In the genomic region with DNA sequence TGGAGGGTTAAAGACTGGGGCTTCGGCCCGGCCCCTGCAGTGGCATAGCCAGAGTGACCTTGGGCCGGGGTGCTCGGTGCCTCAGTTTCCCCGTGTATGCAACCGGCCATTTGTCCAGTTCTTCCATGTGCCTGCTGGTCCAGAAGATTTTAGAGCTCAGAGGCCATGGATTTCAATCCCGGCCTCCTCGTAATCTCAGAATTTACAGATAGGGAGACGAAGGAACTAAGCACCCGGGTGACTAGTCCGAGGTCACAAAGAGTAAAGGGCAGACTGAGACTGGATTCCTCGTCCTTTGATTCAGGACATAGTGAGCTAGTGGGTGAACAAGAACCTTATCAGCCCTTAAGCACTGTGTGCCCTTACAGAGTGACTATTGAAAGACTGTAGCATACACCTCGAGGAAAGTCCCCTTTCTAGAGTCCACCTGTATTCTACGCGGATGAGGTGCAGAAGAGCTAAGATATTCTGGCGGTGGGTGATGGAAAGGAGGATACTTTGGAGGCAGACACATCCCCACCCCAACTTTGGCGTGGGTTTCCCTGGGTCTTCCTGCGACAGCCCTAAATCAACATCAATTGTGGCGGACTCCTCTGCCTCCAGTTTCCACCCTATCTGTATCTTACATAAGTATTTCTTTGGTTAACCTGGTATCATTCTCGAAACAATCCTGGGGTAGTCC, we compare ENCODE assay signal across 8 cellular contexts. TPM values are rescaled to one million over a fixed set of nuclear protein-coding genes. Genes with fewer than 3 reads are reported as not detected.
DNase-seq lines count a peak whose midpoint lies in the region; ATAC-seq, FAIRE-seq and TF ChIP-seq lines count a peak whose summit lies in the region.

No MANE protein-coding gene starts in this region.

- POLR2A ChIA-PET in HepG2 (lab: Yijun Ruan, JAX): interaction anchor here (0.8 to 2.8 kb wide), 21 partner anchors 8 to 429 kb away, joined by 3 to 40 read pairs (median 4); partner anchors contain the start of genes ALAD, C9orf43, CDC26 and POLE3

- no peak overlapping the region for H2AFZ ChIP-seq in HepG2 (ENCODE audit: low read length)

- DNase-seq in COLO829 (ENCODE audit: low spot score) (peak; percentile 20), NCI-H146 (lab: John Stamatoyannopoulos, UW) (peak; percentile 14), brain microvascular endothelial cell (peak; percentile 4), HepG2 (ENCODE audit: low spot score) (peak; percentile 15), thyroid gland (no peak)

- H3K4me3 ChIP-seq in brain microvascular endothelial cell (ENCODE audit: low read depth, low read length) (peak overlapping the region; percentile 95), HepG2 (replicated peaks in 1 of 3; ENCODE audit: insufficient read depth in 1 of 3, low read depth in 2 of 3, low read length in 3 of 3) (peak overlapping the region; percentile 66 to 91 (median 85)), thyroid gland (replicated peaks in 1 of 3) (peak overlapping the region; percentile 50 to 77 (median 52))

- no peaks in the 10 kb centered on the region for H3K36me3 ChIP-seq in brain microvascular endothelial cell (replicated peaks)
- H3K36me3 ChIP-seq in HepG2 (replicated peaks in 1 of 2; ENCODE audit: control insufficient read depth in 1 of 2, insufficient read depth in 2 of 2, low read length in 2 of 2): no peaks in the 10 kb centered on the region; a peak in 1 of 5 replicates
- H3K36me3 ChIP-seq in thyroid gland: no peaks in the 10 kb centered on the region

- H4K20me1 ChIP-seq in HepG2 (ENCODE audit: insufficient read depth, low read length): no peaks in the 10 kb centered on the region; the same call in 1 of the 2 replicates

- intact Hi-C loops in HepG2 (cut with micrococcal nuclease; ENCODE audit: unreplicated experiment): loop anchor here (2.0 to 5.0 kb wide), 4 partner anchors 40 to 85 kb away; partner anchors contain the start of genes CDC26, PRPF4 and SLC31A2
- intact Hi-C loops in thyroid gland (cut with DNase I): loop anchor here (10.0 kb wide), 1 partner anchor 53 kb away; the partner anchor contains the start of genes CDC26 and PRPF4

- peak overlapping the region; percentile 97 for H3K9ac ChIP-seq in HepG2 (ENCODE audit: insufficient read depth, low read depth, low read length)

- H3K9me3 ChIP-seq in HepG2 (ENCODE audit: low read length) (no peaks in the 10 kb centered on the region), thyroid gland (no peaks in the 10 kb centered on the region)

- TSS peak; percentile 82 for BruUV-seq in HepG2 (replicated peaks; lab: Mats Ljungman, UMichigan)

- FAIRE-seq in HepG2 (lab: Jason Lieb, UNC): no peak

- no peak for TF ChIP-seq EP300 in HepG2 (IDR thresholded peaks at IDR 0.05; ENCODE audit: low read depth in 2 of 2, low read length in 2 of 2)
- TF ChIP-seq EP300 in HepG2 (CRISPR knock-in tag; IDR thresholded peaks at IDR 0.05; ENCODE audit: borderline replicate concordance): no peak

- WGBS in HepG2 (ENCODE audit: low lambda C conversion rate): 2% methylated on average over 16 of the region's 20 CpGs
- WGBS in thyroid gland, 2 donors: 8 to 10% methylated on average over 20 of the region's 20 CpGs

- no peak for TF ChIP-seq RAD21 in HepG2 (CRISPR knock-in tag; IDR thresholded peaks at IDR 0.05)

- no peak for TF ChIP-seq POLR2A in HepG2 (IDR thresholded peaks at IDR 0.05; ENCODE audit: insufficient read depth in 1 of 2, low read depth in 2 of 2, low read length in 2 of 2)
- no peak for TF ChIP-seq POLR2A in thyroid gland (IDR thresholded peaks at IDR 0.05)

- CTCF ChIA-PET in HepG2 (lab: Yijun Ruan, JAX; ENCODE audit: low intra/inter-chr PET ratio, low total read pairs): no interaction called here

- ATAC-seq in HepG2: peak; percentile 31
- no peak for ATAC-seq in GM21619 (IDR thresholded peaks at IDR 0.05; ENCODE audit: unreplicated experiment)
- ATAC-seq in HG03025 (IDR thresholded peaks at IDR 0.05; ENCODE audit: low FRiP score, unreplicated experiment): no peak
- ATAC-seq in GM19351 (IDR thresholded peaks at IDR 0.05; ENCODE audit: unreplicated experiment): no peak

- peak overlapping the region; percentile 80 for H3K4me2 ChIP-seq in HepG2 (ENCODE audit: low read depth, low read length)

- in situ Hi-C loops in brain microvascular endothelial cell (cut with HindIII; ENCODE audit: low pct_ligation_motif_present, low sequenced_read_pairs) (no loop called here), HepG2 (cut with HindIII; ENCODE audit: extremely low pct_ligation_motif_present, low pct_unique_long_range_greater_than_20kb) (no loop called here)

- TF ChIP-seq CTCF in brain microvascular endothelial cell (IDR thresholded peaks at IDR 0.05; ENCODE audit: low read depth, low read length, missing control alignments) (no peak), HepG2 (CRISPR knock-in tag; IDR thresholded peaks at IDR 0.05) (no peak), thyroid gland (IDR thresholded peaks at IDR 0.05) (no peak)

- peak overlapping the region; percentile 72 for H3K27ac ChIP-seq in brain microvascular endothelial cell
- peak overlapping the region; percentile 86 for H3K27ac ChIP-seq in HepG2 (ENCODE audit: extremely low read length, insufficient read depth, low read length)
- peak overlapping the region in 2 of 3 donors; percentile 46 to 50 for H3K27ac ChIP-seq in thyroid gland

- H3K27me3 ChIP-seq in brain microvascular endothelial cell (replicated peaks) (no peaks in the 10 kb centered on the region), HepG2 (ENCODE audit: control insufficient read depth in 1 of 2, insufficient read depth in 2 of 2, low read length in 2 of 2) (peaks cover 0 to 3% of the 10 kb centered on the region in 2 experiments; a peak in 1 of 5 replicates), thyroid gland (no peaks in the 10 kb centered on the region)

- H3K4me1 ChIP-seq in HepG2 (ENCODE audit: insufficient read depth, low read length) (peaks cover 60% of the 10 kb centered on the region), thyroid gland (peaks cover 19 to 26% of the 10 kb centered on the region in 2 donors)

- H3K79me2 ChIP-seq in HepG2 (ENCODE audit: insufficient read depth, low read length): peaks cover 88% of the 10 kb centered on the region

RNA-seq across cellular contexts. Expression of gene SLC31A1, which starts 0.6 kb away (rescaled TPM):
- total RNA-seq in HepG2 (2016; rRNA removed; fragmentation: Illumina TruSeq; extraction: Trizol) (45.9 and 70.0 TPM in 2 replicates), thyroid gland (10 to 100 TPM; 12.0 to 21.6 (median 19.5) TPM)
- 7.1 and 7.4 TPM in 2 replicates for total RNA-seq in HepG2 (2016; cell fraction: cytosol; rRNA removed; fragmentation: Illumina TruSeq; extraction: Trizol; ENCODE audit: low read depth)
- 48.2 and 69.3 TPM in 2 replicates for total RNA-seq in HepG2 (2016; cell fraction: insoluble cytoplasmic fraction; rRNA removed; fragmentation: Illumina TruSeq; extraction: Trizol)
- 23.8 and 25.3 TPM in 2 replicates for total RNA-seq in HepG2 (2016; cell fraction: membrane; rRNA removed; fragmentation: Illumina TruSeq; extraction: Trizol)
- total RNA-seq in HepG2 (2016; cell fraction: nucleus; rRNA removed; fragmentation: Illumina TruSeq; extraction: Trizol): 54.0 and 61.5 TPM in 2 replicates
- 51.3 and 62.9 TPM in 2 replicates for polyA plus RNA-seq in HepG2 (2011; rRNA removed)
- 44.6 and 59.9 TPM in 2 replicates for polyA plus RNA-seq in HepG2 (2011; cell fraction: cytosol; rRNA removed)
- 10.5 and 11.9 TPM in 2 replicates for polyA plus RNA-seq in HepG2 (2011; cell fraction: nucleus; rRNA removed)
- 69.2 and 75.5 TPM in 2 replicates for polyA plus RNA-seq in HepG2 (2012)
- polyA plus RNA-seq in HepG2 (2016; cell fraction: cytosol; fragmentation: Illumina TruSeq; extraction: Trizol; ENCODE audit: low read depth): 5.7 TPM in 2 replicates
- 37.4 and 41.3 TPM in 2 replicates for polyA plus RNA-seq in HepG2 (2016; cell fraction: insoluble cytoplasmic fraction; fragmentation: Illumina TruSeq; extraction: Trizol; ENCODE audit: low read depth)
- 10.6 and 10.8 TPM in 2 replicates for polyA plus RNA-seq in HepG2 (2016; cell fraction: membrane; fragmentation: Illumina TruSeq; extraction: Trizol; ENCODE audit: low read depth)
- polyA plus RNA-seq in HepG2 (2016; cell fraction: nucleus; fragmentation: Illumina TruSeq; extraction: Trizol; ENCODE audit: insufficient read depth, low read depth): 58.2 and 58.6 TPM in 2 replicates
- polyA minus RNA-seq in HepG2 (2011; rRNA and poly(A)+ RNA removed; ENCODE audit: low replicate concordance): 30.4 and 51.6 TPM in 2 replicates
- polyA minus RNA-seq in HepG2 (2011; cell fraction: cytosol; rRNA and poly(A)+ RNA removed): 38.5 and 48.4 TPM in 2 replicates
- 28.3 and 33.1 TPM in 2 replicates for polyA minus RNA-seq in HepG2 (2011; cell fraction: nucleus; rRNA and poly(A)+ RNA removed)

RNA-seq across cellular contexts. Expression of gene FKBP15, which starts 0.9 kb away (rescaled TPM):
- total RNA-seq in HepG2 (2016; rRNA removed; fragmentation: Illumina TruSeq; extraction: Trizol) (11.8 and 12.3 TPM in 2 replicates), thyroid gland (10 to 100 TPM; 25.0 to 30.6 (median 29.1) TPM)
- 1.6 and 2.1 TPM in 2 replicates for total RNA-seq in HepG2 (2016; cell fraction: cytosol; rRNA removed; fragmentation: Illumina TruSeq; extraction: Trizol; ENCODE audit: low read depth)
- 11.1 and 11.2 TPM in 2 replicates for total RNA-seq in HepG2 (2016; cell fraction: insoluble cytoplasmic fraction; rRNA removed; fragmentation: Illumina TruSeq; extraction: Trizol)
- 2.8 and 3.5 TPM in 2 replicates for total RNA-seq in HepG2 (2016; cell fraction: membrane; rRNA removed; fragmentation: Illumina TruSeq; extraction: Trizol)
- 17.2 and 17.6 TPM in 2 replicates for total RNA-seq in HepG2 (2016; cell fraction: nucleus; rRNA removed; fragmentation: Illumina TruSeq; extraction: Trizol)
- 18.6 and 23.4 TPM in 2 replicates for polyA plus RNA-seq in HepG2 (2011; rRNA removed)
- 8.3 and 8.9 TPM in 2 replicates for polyA plus RNA-seq in HepG2 (2011; cell fraction: cytosol; rRNA removed)
- polyA plus RNA-seq in HepG2 (2011; cell fraction: nucleus; rRNA removed): 26.9 and 27.4 TPM in 2 replicates
- polyA plus RNA-seq in HepG2 (2012): 7.2 and 7.5 TPM in 2 replicates
- 0.44 and 0.62 TPM in 2 replicates for polyA plus RNA-seq in HepG2 (2016; cell fraction: cytosol; fragmentation: Illumina TruSeq; extraction: Trizol; ENCODE audit: low read depth)
- polyA plus RNA-seq in HepG2 (2016; cell fraction: insoluble cytoplasmic fraction; fragmentation: Illumina TruSeq; extraction: Trizol; ENCODE audit: low read depth): 10.7 and 10.8 TPM in 2 replicates
- polyA plus RNA-seq in HepG2 (2016; cell fraction: membrane; fragmentation: Illumina TruSeq; extraction: Trizol; ENCODE audit: low read depth): 1.1 and 1.2 TPM in 2 replicates
- 19.2 and 19.7 TPM in 2 replicates for polyA plus RNA-seq in HepG2 (2016; cell fraction: nucleus; fragmentation: Illumina TruSeq; extraction: Trizol; ENCODE audit: insufficient read depth, low read depth)
- polyA minus RNA-seq in HepG2 (2011; rRNA and poly(A)+ RNA removed; ENCODE audit: low replicate concordance): 78.1 and 115 TPM in 2 replicates
- polyA minus RNA-seq in HepG2 (2011; cell fraction: cytosol; rRNA and poly(A)+ RNA removed): 9.3 and 13.0 TPM in 2 replicates
- 46.9 and 55.0 TPM in 2 replicates for polyA minus RNA-seq in HepG2 (2011; cell fraction: nucleus; rRNA and poly(A)+ RNA removed)

RNA-seq across cellular contexts. Expression of gene CDC26, which starts 53.4 kb away (rescaled TPM):
- total RNA-seq in HepG2 (2016; rRNA removed; fragmentation: Illumina TruSeq; extraction: Trizol) (57.9 and 66.0 TPM in 2 replicates), thyroid gland (10 to 100 TPM; 23.0 to 73.5 (median 38.3) TPM)
- 64.4 and 64.9 TPM in 2 replicates for total RNA-seq in HepG2 (2016; cell fraction: cytosol; rRNA removed; fragmentation: Illumina TruSeq; extraction: Trizol; ENCODE audit: low read depth)
- total RNA-seq in HepG2 (2016; cell fraction: insoluble cytoplasmic fraction; rRNA removed; fragmentation: Illumina TruSeq; extraction: Trizol): 53.6 and 69.9 TPM in 2 replicates
- 78.0 and 88.8 TPM in 2 replicates for total RNA-seq in HepG2 (2016; cell fraction: membrane; rRNA removed; fragmentation: Illumina TruSeq; extraction: Trizol)
- 17.0 and 19.2 TPM in 2 replicates for total RNA-seq in HepG2 (2016; cell fraction: nucleus; rRNA removed; fragmentation: Illumina TruSeq; extraction: Trizol)
- polyA plus RNA-seq in HepG2 (2011; rRNA removed): 20.2 and 26.6 TPM in 2 replicates
- polyA plus RNA-seq in HepG2 (2011; cell fraction: cytosol; rRNA removed): 11.5 and 18.2 TPM in 2 replicates
- 4.6 and 8.4 TPM in 2 replicates for polyA plus RNA-seq in HepG2 (2011; cell fraction: nucleus; rRNA removed)
- polyA plus RNA-seq in HepG2 (2012): 26.6 and 34.8 TPM in 2 replicates
- polyA plus RNA-seq in HepG2 (2016; cell fraction: cytosol; fragmentation: Illumina TruSeq; extraction: Trizol; ENCODE audit: low read depth): 68.5 and 88.0 TPM in 2 replicates
- 70.2 and 81.1 TPM in 2 replicates for polyA plus RNA-seq in HepG2 (2016; cell fraction: insoluble cytoplasmic fraction; fragmentation: Illumina TruSeq; extraction: Trizol; ENCODE audit: low read depth)
- polyA plus RNA-seq in HepG2 (2016; cell fraction: membrane; fragmentation: Illumina TruSeq; extraction: Trizol; ENCODE audit: low read depth): 72.0 and 84.6 TPM in 2 replicates
- 35.6 and 37.3 TPM in 2 replicates for polyA plus RNA-seq in HepG2 (2016; cell fraction: nucleus; fragmentation: Illumina TruSeq; extraction: Trizol; ENCODE audit: insufficient read depth, low read depth)
- 1.8 and 6.6 TPM in 2 replicates for polyA minus RNA-seq in HepG2 (2011; rRNA and poly(A)+ RNA removed; ENCODE audit: low replicate concordance)
- polyA minus RNA-seq in HepG2 (2011; cell fraction: cytosol; rRNA and poly(A)+ RNA removed): 6.4 and 6.8 TPM in 2 replicates
- 6.2 and 6.6 TPM in 2 replicates for polyA minus RNA-seq in HepG2 (2011; cell fraction: nucleus; rRNA and poly(A)+ RNA removed)

RNA-seq across cellular contexts. Expression of gene PRPF4, which starts 53.5 kb away (rescaled TPM):
- total RNA-seq in HepG2 (2016; rRNA removed; fragmentation: Illumina TruSeq; extraction: Trizol): 49.0 and 64.9 TPM in 2 replicates
- 8.0 and 8.5 TPM in 2 replicates for total RNA-seq in HepG2 (2016; cell fraction: cytosol; rRNA removed; fragmentation: Illumina TruSeq; extraction: Trizol; ENCODE audit: low read depth)
- total RNA-seq in HepG2 (2016; cell fraction: insoluble cytoplasmic fraction; rRNA removed; fragmentation: Illumina TruSeq; extraction: Trizol): 46.7 and 66.8 TPM in 2 replicates
- 22.5 and 24.5 TPM in 2 replicates for total RNA-seq in HepG2 (2016; cell fraction: membrane; rRNA removed; fragmentation: Illumina TruSeq; extraction: Trizol)
- 19.4 and 23.0 TPM in 2 replicates for total RNA-seq in HepG2 (2016; cell fraction: nucleus; rRNA removed; fragmentation: Illumina TruSeq; extraction: Trizol)
- 10.3 and 11.1 TPM in 2 replicates for polyA plus RNA-seq in HepG2 (2011; rRNA removed)
- 10.7 and 12.9 TPM in 2 replicates for polyA plus RNA-seq in HepG2 (2011; cell fraction: cytosol; rRNA removed)
- 6.0 and 8.7 TPM in 2 replicates for polyA plus RNA-seq in HepG2 (2011; cell fraction: nucleus; rRNA removed)
- polyA plus RNA-seq in HepG2 (2012): 17.9 and 20.6 TPM in 2 replicates
- 3.8 and 4.4 TPM in 2 replicates for polyA plus RNA-seq in HepG2 (2016; cell fraction: cytosol; fragmentation: Illumina TruSeq; extraction: Trizol; ENCODE audit: low read depth)
- 55.6 and 56.7 TPM in 2 replicates for polyA plus RNA-seq in HepG2 (2016; cell fraction: insoluble cytoplasmic fraction; fragmentation: Illumina TruSeq; extraction: Trizol; ENCODE audit: low read depth)
- 11.3 and 13.5 TPM in 2 replicates for polyA plus RNA-seq in HepG2 (2016; cell fraction: membrane; fragmentation: Illumina TruSeq; extraction: Trizol; ENCODE audit: low read depth)
- 27.1 and 29.6 TPM in 2 replicates for polyA plus RNA-seq in HepG2 (2016; cell fraction: nucleus; fragmentation: Illumina TruSeq; extraction: Trizol; ENCODE audit: insufficient read depth, low read depth)
- polyA minus RNA-seq in HepG2 (2011; rRNA and poly(A)+ RNA removed; ENCODE audit: low replicate concordance): 10.5 and 29.0 TPM in 2 replicates
- 9.0 and 11.3 TPM in 2 replicates for polyA minus RNA-seq in HepG2 (2011; cell fraction: cytosol; rRNA and poly(A)+ RNA removed)
- polyA minus RNA-seq in HepG2 (2011; cell fraction: nucleus; rRNA and poly(A)+ RNA removed): 6.8 and 10.8 TPM in 2 replicates
- 10 to 100 TPM; 17.7 to 25.8 (median 21.7) TPM for total RNA-seq in thyroid gland

Comparison
In these comparisons a context has a peak if more than half of its experiments do, and no peak if none do; other contexts are left out.
1. DNase-seq: peak in COLO829 (single experiment), NCI-H146 (single experiment), brain microvascular endothelial cell (single experiment) and HepG2 (single experiment); none in thyroid gland (0 of 2).
2. Peak in every context shown above with its lines, with median percentiles within 50 percentile points of each other: H3K27ac ChIP-seq and H3K4me3 ChIP-seq.